ENCODE assay signal across 18 cellular contexts in genomic region chr12:49055092-49055491, GRCh38. TPM values are rescaled to one million over a fixed set of nuclear protein-coding genes. Genes with fewer than 3 reads are reported as not detected.
A peak's percentile ranks its signal among the peaks of the same experiment; 100 is the strongest.
DNase-seq lines count a peak whose midpoint lies in the region; ATAC-seq, FAIRE-seq and TF ChIP-seq lines count a peak whose summit lies in the region.
"Had no signal": no experiment of that assay in that cellular context is flagged by ENCODE, and none has a peak within 500 bp of the region (broad histone marks: within the 10 kb centered on the region; RNA-seq: fewer than 3 reads in every experiment).

No MANE protein-coding gene starts in this region.

- DNase-seq in GM23248 (no peak), astrocyte (ENCODE audit: low read depth) (no peak), nephron progenitor cell (no peak), cerebellar cortex (ENCODE audit: low spot score) (no peak), NCI-H226 (no peak)
- DNase-seq: activated effector memory CD4-positive, alpha-beta T cell treated with Interleukin-2 at 50 U/mL for 16 hours; IMR-90; mammary epithelial cell; NCI-H1105; NCI-H2171; NCI-H82; SW 1271 had no signal

- H3K4me3 ChIP-seq in GM23248 (no peak overlapping the region), astrocyte (ENCODE audit: insufficient read depth, low read depth, low read length) (no peak overlapping the region)

- H2AFZ ChIP-seq in GM23248 (no peak overlapping the region), astrocyte (ENCODE audit: low read depth, low read length) (no peak overlapping the region)

- no peaks in the 10 kb centered on the region for H3K9me2 ChIP-seq in GM23248 (ENCODE audit: insufficient read depth)

- peak overlapping the region; percentile 98 for H3K4me3 Mint-ChIP-seq in astrocyte (ENCODE audit: unreplicated experiment)
- no peak overlapping the region for H3K4me3 Mint-ChIP-seq in nephron progenitor cell

- FAIRE-seq in astrocyte (lab: Jason Lieb, UNC): no peak

- 61 to 65% methylated on average over 4 of the region's 4 CpGs for WGBS in GM23248 (ENCODE audit: low coverage in 1 of 2, low lambda C conversion rate in 2 of 2, missing lambda C conversion rate in 2 of 2), 2 experiments

- H3K27me3 ChIP-seq in GM23248 (replicated peaks; ENCODE audit: insufficient read depth): no peaks in the 10 kb centered on the region
- H3K27me3 ChIP-seq in astrocyte (ENCODE audit: insufficient read depth, low read length): no peaks in the 10 kb centered on the region
- H3K27me3 ChIP-seq: esophagus muscularis mucosa had no signal

- H3K27ac ChIP-seq in C4-2B (peak overlapping the region; percentile 44), GM23248 (no peak overlapping the region), astrocyte (ENCODE audit: low read depth, low read length) (no peak overlapping the region)

- H3K4me1 ChIP-seq in GM23248 (ENCODE audit: insufficient read depth) (peaks cover 28% of the 10 kb centered on the region), astrocyte (ENCODE audit: insufficient read depth, low read length) (peaks cover 40% of the 10 kb centered on the region)

- H3K4me2 ChIP-seq in GM23248 (ENCODE audit: unreplicated experiment) (no peak overlapping the region), astrocyte (ENCODE audit: low read length) (no peak overlapping the region)

- H3F3A ChIP-seq in GM23248 (ENCODE audit: insufficient read depth): peaks cover 20% of the 10 kb centered on the region; the same call in 1 of the 2 replicates

- ATAC-seq in HG03175 (IDR thresholded peaks at IDR 0.05; ENCODE audit: unreplicated experiment) (no peak), HG02884 (IDR thresholded peaks at IDR 0.05; ENCODE audit: unreplicated experiment) (no peak)
- ATAC-seq: sciatic nerve had no signal

- peaks cover 20% of the 10 kb centered on the region for H3K36me3 Mint-ChIP-seq in astrocyte (ENCODE audit: low read depth, unreplicated experiment)
- peaks cover 49% of the 10 kb centered on the region for H3K36me3 Mint-ChIP-seq in nephron progenitor cell (ENCODE audit: low read depth)

- peak overlapping the region; percentile 9; the same call in 1 of the 2 replicates for H3K9ac ChIP-seq in GM23248
- H3K9ac ChIP-seq in astrocyte (ENCODE audit: low read length): peak overlapping the region; percentile 12

- peaks cover 24% of the 10 kb centered on the region for H4K20me1 ChIP-seq in GM23248 (ENCODE audit: insufficient read depth)
- H4K20me1 ChIP-seq in astrocyte (ENCODE audit: insufficient read depth, low read length): peaks cover 95% of the 10 kb centered on the region

- in situ Hi-C loops in GM23248 (cut with MboI): no loop called here

- H3K4me1 Mint-ChIP-seq in astrocyte (ENCODE audit: low read depth, unreplicated experiment) (peaks cover 37% of the 10 kb centered on the region), nephron progenitor cell (peaks cover 39% of the 10 kb centered on the region)

- H3K9me3 Mint-ChIP-seq in astrocyte (ENCODE audit: unreplicated experiment) (no peaks in the 10 kb centered on the region), nephron progenitor cell (no peaks in the 10 kb centered on the region)

- H3K79me2 ChIP-seq in GM23248 (ENCODE audit: insufficient read depth) (peaks cover 98% of the 10 kb centered on the region), astrocyte (ENCODE audit: insufficient read depth, low read length) (peaks cover 99% of the 10 kb centered on the region)

- no peaks in the 10 kb centered on the region for H3K9me3 ChIP-seq in GM23248 (ENCODE audit: low read depth)
- H3K9me3 ChIP-seq in astrocyte (ENCODE audit: insufficient read depth, low read depth, low read length): no peaks in the 10 kb centered on the region
- H3K9me3 ChIP-seq: esophagus muscularis mucosa had no signal

- H3K36me3 ChIP-seq in GM23248 (ENCODE audit: low read depth) (peaks cover 6% of the 10 kb centered on the region; the same call in 1 of the 2 replicates), astrocyte (ENCODE audit: insufficient read depth, low read length) (peaks cover 24% of the 10 kb centered on the region)

- TF ChIP-seq CTCF in C4-2B (conservative IDR thresholded peaks at IDR 0.05) (no peak), astrocyte (IDR thresholded peaks at IDR 0.05; ENCODE audit: insufficient read depth, low read depth, low read length) (no peak), nephron progenitor cell (IDR thresholded peaks at IDR 0.05) (no peak)

- H3K27me3 Mint-ChIP-seq in astrocyte (ENCODE audit: low read depth, unreplicated experiment): no peaks in the 10 kb centered on the region
- H3K27me3 Mint-ChIP-seq in nephron progenitor cell (ENCODE audit: low read depth, poor library complexity): peaks cover 3% of the 10 kb centered on the region

- H3K27ac Mint-ChIP-seq in astrocyte (ENCODE audit: unreplicated experiment) (peak overlapping the region; percentile 48), nephron progenitor cell (peak overlapping the region; percentile 40)

RNA-seq across cellular contexts. Expression of gene KMT2D, which starts 5.5 kb away (rescaled TPM):
- total RNA-seq in GM23248 (2014; rRNA removed; shearing (Covaris generic)): 8.2 and 12.8 TPM in 2 replicates
- polyA plus RNA-seq in GM23248 (2016; fragmentation: Nextera tagmentation; extraction: Ambion mirVana): 8.6 and 10.3 TPM in 2 replicates
- total RNA-seq in astrocyte: 81.7 and 86.9 TPM in 2 replicates

RNA-seq across cellular contexts. Expression of gene RHEBL1, which starts 14.7 kb away (rescaled TPM):
- total RNA-seq in GM23248 (2014; rRNA removed; shearing (Covaris generic)): 0.86 and 1.1 TPM in 2 replicates
- 0.63 and 0.65 TPM in 2 replicates for polyA plus RNA-seq in GM23248 (2016; fragmentation: Nextera tagmentation; extraction: Ambion mirVana)
- 1.3 and 1.9 TPM in 2 replicates for total RNA-seq in astrocyte

RNA-seq across cellular contexts. Expression of gene PRKAG1, which starts 36.5 kb away (rescaled TPM):
- total RNA-seq in GM23248 (2014; rRNA removed; shearing (Covaris generic)): 86.1 and 91.3 TPM in 2 replicates
- 62.5 and 66.8 TPM in 2 replicates for polyA plus RNA-seq in GM23248 (2016; fragmentation: Nextera tagmentation; extraction: Ambion mirVana)
- 47.1 and 49.6 TPM in 2 replicates for total RNA-seq in astrocyte

RNA-seq across cellular contexts. Expression of gene DHH, which starts 39.5 kb away (rescaled TPM):
- not detected in 2 replicates for total RNA-seq in GM23248 (2014; rRNA removed; shearing (Covaris generic))
- not detected in 2 replicates for polyA plus RNA-seq in GM23248 (2016; fragmentation: Nextera tagmentation; extraction: Ambion mirVana)
- total RNA-seq in astrocyte: 0.05 and 0.16 TPM in 2 replicates
- total RNA-seq: RPMI7951 had no signal
- polyA plus RNA-seq: mammary epithelial cell had no signal

RNA-seq across cellular contexts. Expression of gene LMBR1L, which starts 55.6 kb away (rescaled TPM):
- total RNA-seq in GM23248 (2014; rRNA removed; shearing (Covaris generic)): 22.0 and 62.9 TPM in 2 replicates
- polyA plus RNA-seq in GM23248 (2016; fragmentation: Nextera tagmentation; extraction: Ambion mirVana): 28.2 and 31.6 TPM in 2 replicates
- 58.7 and 61.0 TPM in 2 replicates for total RNA-seq in astrocyte
